8 cellular contexts compared by ENCODE assay signal in genomic region chr15:83066761-83067637, GRCh38. TPM values are rescaled to one million over a fixed set of nuclear protein-coding genes. Genes with fewer than 3 reads are reported as not detected.
DNase-seq lines count a peak whose midpoint lies in the region; ATAC-seq, FAIRE-seq and TF ChIP-seq lines count a peak whose summit lies in the region.

Gene BTBD1 (minus strand): TSS chr15:83067252. CDS start chr15:83067151, 101 bp downstream.

- FAIRE-seq in urothelium cell line (lab: Jason Lieb, UNC): peak; percentile 50

- ATAC-seq in HG02763 (IDR thresholded peaks at IDR 0.05; ENCODE audit: unreplicated experiment) (peak; percentile 83), T-helper 17 cell (peak; percentile 79), left ventricle myocardium superior (peak; percentile 98)

- no peaks in the 10 kb centered on the region for H3K9me3 ChIP-seq in T-helper 17 cell (ENCODE audit: control insufficient read depth, low read length, poor library complexity, severe bottlenecking)

- H3K27ac Mint-ChIP-seq in T-helper 17 cell: peak within 1 kb of the TSS; percentile 29

- no peaks in the 10 kb centered on the region for H3K36me3 Mint-ChIP-seq in T-helper 17 cell (ENCODE audit: low read depth)

- TF ChIP-seq CTCF in GM13977 (IDR thresholded peaks at IDR 0.05; ENCODE audit: extremely low read depth, insufficient read depth, missing control alignments): peak; percentile 8

- no peaks in the 10 kb centered on the region for H3K27me3 Mint-ChIP-seq in T-helper 17 cell

- intact Hi-C loops in left ventricle myocardium superior (cut with micrococcal nuclease): no loop called here

- in situ Hi-C loops in GM13977 (cut with MboI; ENCODE audit: low pct_unique_long_range_greater_than_20kb, low sequenced_read_pairs, unreplicated experiment): no loop called here

- H3K4me3 Mint-ChIP-seq in T-helper 17 cell: no peak within 1 kb of the TSS

- DNase-seq in GM13977 (ENCODE audit: low spot score): peak; percentile 97
- DNase-seq in NCI-H128 (lab: John Stamatoyannopoulos, UW; ENCODE audit: unreplicated experiment): peak; percentile 23
- DNase-seq in T-helper 17 cell: peak; percentile 59 to 71 (median 70)
- DNase-seq in amygdala (lab: John Stamatoyannopoulos, UW): peak; percentile 10 to 91 (median 80)
- peak; percentile 96 for DNase-seq in left ventricle myocardium superior
- peak; percentile 64 for DNase-seq in pulmonary artery endothelial cell (ENCODE audit: low read depth, low spot score)
- DNase-seq in urothelium cell line (ENCODE audit: low spot score): peak; percentile 99

- H3K4me1 Mint-ChIP-seq in T-helper 17 cell: peaks cover 20% of the 10 kb centered on the region

RNA-seq across cellular contexts. Expression of gene BTBD1, which starts in this region (rescaled TPM):
- total RNA-seq in T-helper 17 cell (10 to 100 TPM; 37.6 to 45.3 TPM), left ventricle myocardium superior (155 TPM), pulmonary artery endothelial cell (115 and 126 TPM in 2 replicates)

Comparison
In these comparisons a context has a peak if more than half of its experiments do, and no peak if none do; other contexts are left out.
1. Peak in every context shown above with its lines: DNase-seq and ATAC-seq.
2. DNase-seq: peak in every context shown above with its lines; median percentile 99 in urothelium cell line; 97 in GM13977; 96 in left ventricle myocardium superior; 80 in amygdala; 70 in T-helper 17 cell; 64 in pulmonary artery endothelial cell; 23 in NCI-H128.